ENCODE assay signal across 1 cellular context in genomic region chr7:80916770-80917681, GRCh38.
A peak's percentile ranks its signal among the peaks of the same experiment; 100 is the strongest.
TF ChIP-seq lines count a peak whose summit lies in the region.

No MANE protein-coding gene starts in this region.

TF ChIP-seq in HEK293, 187 proteins besides CTCF, POLR2A, EP300 and RAD21 (continued from another document):
- TF ChIP-seq TSHZ1 (tag by site-specific recombination; IDR thresholded peaks at IDR 0.05; ENCODE audit: borderline replicate concordance): 0 out of 2 replicates have a peak, but pooled peaks have one; percentile 15
- TF ChIP-seq ZNF629 (tag by site-specific recombination; IDR thresholded peaks at IDR 0.05): peak; percentile 77
- peak; percentile 49; the same call in 1 of the 2 replicates for TF ChIP-seq ZBTB17 (tag by site-specific recombination; IDR thresholded peaks at IDR 0.05)
- TF ChIP-seq, protein P1, sequence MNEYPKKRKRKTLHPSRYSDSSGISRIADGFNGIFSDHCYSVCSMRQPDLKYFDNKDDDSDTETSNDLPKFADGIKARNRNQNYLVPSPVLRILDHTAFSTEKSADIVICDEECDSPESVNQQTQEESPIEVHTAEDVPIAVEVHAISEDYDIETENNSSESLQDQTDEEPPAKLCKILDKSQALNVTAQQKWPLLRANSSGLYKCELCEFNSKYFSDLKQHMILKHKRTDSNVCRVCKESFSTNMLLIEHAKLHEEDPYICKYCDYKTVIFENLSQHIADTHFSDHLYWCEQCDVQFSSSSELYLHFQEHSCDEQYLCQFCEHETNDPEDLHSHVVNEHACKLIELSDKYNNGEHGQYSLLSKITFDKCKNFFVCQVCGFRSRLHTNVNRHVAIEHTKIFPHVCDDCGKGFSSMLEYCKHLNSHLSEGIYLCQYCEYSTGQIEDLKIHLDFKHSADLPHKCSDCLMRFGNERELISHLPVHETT (tag by site-specific recombination; IDR thresholded peaks at IDR 0.05): no peak
- TF ChIP-seq SCRT2 (tag by site-specific recombination; IDR thresholded peaks at IDR 0.05): peak; percentile 87
- no peak for TF ChIP-seq ZBTB20 (tag by site-specific recombination; IDR thresholded peaks at IDR 0.05)
- TF ChIP-seq ZSCAN30 (tag by site-specific recombination; IDR thresholded peaks at IDR 0.05): 0 out of 2 replicates have a peak, but pooled peaks have one; percentile 8
- peak; percentile 80; the same call in 1 of the 2 replicates for TF ChIP-seq GFI1B (tag by site-specific recombination; IDR thresholded peaks at IDR 0.05)
